Comparison of ENCODE assay signal across 24 cellular contexts in the genomic region with DNA sequence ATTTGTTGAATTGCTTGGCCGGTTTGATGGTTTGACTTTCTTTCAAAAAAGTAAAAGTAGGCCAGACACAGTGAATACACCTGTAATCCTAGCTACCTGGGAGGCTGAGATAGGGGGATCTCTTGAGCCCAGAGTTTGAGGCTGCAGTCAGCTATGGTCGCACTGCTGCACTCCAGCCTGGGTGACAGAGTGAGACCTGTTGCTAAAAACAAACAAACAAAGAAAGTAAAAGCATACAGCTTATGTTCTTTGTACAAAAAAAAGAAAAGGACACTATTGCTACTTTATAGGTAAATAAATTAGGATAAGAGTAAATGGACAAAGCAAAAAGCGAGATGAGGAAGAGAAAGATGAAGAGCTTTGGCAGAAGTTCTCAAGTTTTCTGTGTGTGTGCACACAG.
"Had no signal": no experiment of that assay in that cellular context is flagged by ENCODE, and none has a peak within 500 bp of the region (broad histone marks: within the 10 kb centered on the region; RNA-seq: fewer than 3 reads in every experiment).

No MANE protein-coding gene starts in this region.

- H3K9me3 ChIP-seq: suprapubic skin, testis, thoracic aorta, thyroid gland, tibial artery, tibial nerve, transverse colon, upper lobe of left lung, upper lobe of right lung, uterus, vagina had no signal

- H3K4me3 ChIP-seq: stomach, suprapubic skin, testis, thoracic aorta, thyroid gland, tibial artery, tibial nerve, transverse colon, upper lobe of left lung, upper lobe of right lung, uterus, vagina had no signal

- H3K27ac ChIP-seq: stomach, suprapubic skin, testis, thoracic aorta, thyroid gland, tibial artery, tibial nerve, transverse colon, upper lobe of left lung, upper lobe of right lung, uterus, vagina had no signal

- H3K4me1 ChIP-seq: stomach, suprapubic skin, testis, thyroid gland, tibial artery, tibial nerve, transverse colon, upper lobe of left lung, upper lobe of right lung, uterus, vagina had no signal

- DNase-seq: stimulated activated CD4-positive, alpha-beta T cell treated with anti-CD3 and anti-CD28 coated beads, Interleukin-2, amount 100 ng/mL, for 48 hours; stimulated activated CD4-positive, alpha-beta T cell treated with anti-CD3 and anti-CD28 coated beads, Interleukin-4, amount 100 ng/mL, for 1 hour; stimulated activated CD4-positive, alpha-beta T cell treated with anti-CD3 and anti-CD28 coated beads, Interleukin-4, amount 100 ng/mL, for 24 hours; stimulated activated CD4-positive, alpha-beta T cell treated with anti-CD3 and anti-CD28 coated beads, Interleukin-4, amount 100 ng/mL, for 4 hours; stimulated activated CD8-positive, alpha-beta memory T cell treated with anti-CD3 and anti-CD28 coated beads, Interleukin-4, amount 100 ng/mL, for 48 hours; stimulated activated naive B cell treated with anti-CD40 and anti-IgM and Interleukin-4, amounts not matched to agents 10 μg/mL and 1 μg/mL and 100 μg/mL, for 72 hours; stimulated activated naive CD4-positive, alpha-beta T cell; stimulated activated naive CD4-positive, alpha-beta T cell treated with Interleukin-2 at 50 U/mL for 16 hours; stimulated activated naive CD8-positive, alpha-beta T cell treated with anti-CD3 and anti-CD28 coated beads, Interleukin-15, amount 100 ng/mL, for 72 hours; stimulated activated naive CD8-positive, alpha-beta T cell treated with anti-CD3 and anti-CD28 coated beads, Interleukin-15, Interleukin-2, amounts not matched to agents 100 U/mL and 50 U/mL, for 24 hours; stomach; substantia nigra; testis; thyroid gland; tibial artery; transverse colon; trophoblast cell; upper lobe of left lung; upper lobe of right lung; uterus had no signal

- H3K36me3 ChIP-seq: stomach, suprapubic skin, thoracic aorta, thyroid gland, tibial artery, tibial nerve, transverse colon, upper lobe of left lung, upper lobe of right lung, uterus, vagina had no signal
